Comparison of ENCODE assay signal across 1 cellular context in genomic region chr10:96721207-96721572, GRCh38.
TF ChIP-seq lines count a peak whose summit lies in the region.

No MANE protein-coding gene starts in this region.

TF ChIP-seq in GM12878, 131 proteins besides CTCF, POLR2A, EP300 and RAD21:
- TF ChIP-seq BHLHE40 (IDR thresholded peaks at IDR 0.05; ENCODE audit: borderline replicate concordance in 1 of 2, low read depth in 2 of 2, low read length in 1 of 2) (no peak), ATF2 (IDR thresholded peaks at IDR 0.05; ENCODE audit: low read length) (no peak), POLR2AphosphoS5 (IDR thresholded peaks at IDR 0.05; ENCODE audit: low read length) (no peak), SUPT20H (IDR thresholded peaks at IDR 0.05; ENCODE audit: borderline replicate concordance, control insufficient read depth, low read depth, low read length) (no peak), MAX (IDR thresholded peaks at IDR 0.05; ENCODE audit: low read depth, low read length) (no peak), MYB (IDR thresholded peaks at IDR 0.05; ENCODE audit: borderline replicate concordance, low read depth, low read length) (no peak), FOXK2 (IDR thresholded peaks at IDR 0.05) (no peak)
